In the genomic region with DNA sequence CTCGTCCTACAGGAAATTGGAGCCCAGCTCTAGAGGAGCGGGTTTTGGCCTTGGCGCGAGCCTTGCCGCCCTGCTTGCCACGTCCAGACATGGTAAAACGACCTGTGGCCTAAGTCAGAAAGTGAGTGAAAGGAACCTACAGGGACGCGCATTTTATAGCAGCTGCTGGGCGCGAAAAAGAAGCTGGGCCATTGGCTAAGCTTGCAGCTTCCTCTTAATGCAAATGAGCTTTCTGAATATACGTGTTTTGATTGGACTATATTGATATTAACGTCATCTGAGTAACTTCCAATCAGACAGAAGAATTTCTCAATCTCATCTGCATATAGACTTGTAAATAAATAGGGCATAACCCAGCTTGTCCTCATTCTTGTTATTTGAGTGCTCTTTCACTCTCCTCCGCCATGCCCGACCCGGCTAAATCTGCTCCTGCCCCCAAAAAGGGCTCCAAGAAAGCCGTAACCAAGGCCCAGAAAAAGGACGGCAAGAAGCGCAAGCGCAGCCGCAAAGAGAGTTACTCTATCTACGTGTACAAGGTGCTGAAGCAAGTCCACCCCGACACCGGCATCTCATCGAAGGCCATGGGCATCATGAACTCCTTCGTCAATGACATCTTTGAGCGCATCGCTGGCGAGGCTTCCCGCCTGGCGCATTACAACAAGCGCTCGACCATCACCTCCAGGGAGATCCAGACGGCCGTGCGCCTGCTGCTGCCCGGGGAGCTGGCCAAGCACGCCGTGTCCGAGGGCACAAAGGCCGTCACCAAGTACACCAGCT, we compare ENCODE assay signal across 1 cellular context.
TF ChIP-seq lines count a peak whose summit lies in the region.

No MANE protein-coding gene starts in this region.

TF ChIP-seq in HepG2, 621 proteins besides CTCF, POLR2A, EP300 and RAD21 (continued from another document and continues in another):
- TF ChIP-seq ZSCAN25 (CRISPR knock-in tag; IDR thresholded peaks at IDR 0.05) = peak; percentile 63; the same call in 1 of the 2 replicates
- peak; percentile 90 for TF ChIP-seq ZNF160 (CRISPR knock-in tag; IDR thresholded peaks at IDR 0.05)
- TF ChIP-seq NFYB (CRISPR knock-in tag; IDR thresholded peaks at IDR 0.05) = peak; percentile 91
- TF ChIP-seq, protein P1, sequence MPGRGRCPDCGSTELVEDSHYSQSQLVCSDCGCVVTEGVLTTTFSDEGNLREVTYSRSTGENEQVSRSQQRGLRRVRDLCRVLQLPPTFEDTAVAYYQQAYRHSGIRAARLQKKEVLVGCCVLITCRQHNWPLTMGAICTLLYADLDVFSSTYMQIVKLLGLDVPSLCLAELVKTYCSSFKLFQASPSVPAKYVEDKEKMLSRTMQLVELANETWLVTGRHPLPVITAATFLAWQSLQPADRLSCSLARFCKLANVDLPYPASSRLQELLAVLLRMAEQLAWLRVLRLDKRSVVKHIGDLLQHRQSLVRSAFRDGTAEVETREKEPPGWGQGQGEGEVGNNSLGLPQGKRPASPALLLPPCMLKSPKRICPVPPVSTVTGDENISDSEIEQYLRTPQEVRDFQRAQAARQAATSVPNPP (CRISPR knock-in tag; IDR thresholded peaks at IDR 0.05) = peak; percentile 97
- TF ChIP-seq, protein P2, sequence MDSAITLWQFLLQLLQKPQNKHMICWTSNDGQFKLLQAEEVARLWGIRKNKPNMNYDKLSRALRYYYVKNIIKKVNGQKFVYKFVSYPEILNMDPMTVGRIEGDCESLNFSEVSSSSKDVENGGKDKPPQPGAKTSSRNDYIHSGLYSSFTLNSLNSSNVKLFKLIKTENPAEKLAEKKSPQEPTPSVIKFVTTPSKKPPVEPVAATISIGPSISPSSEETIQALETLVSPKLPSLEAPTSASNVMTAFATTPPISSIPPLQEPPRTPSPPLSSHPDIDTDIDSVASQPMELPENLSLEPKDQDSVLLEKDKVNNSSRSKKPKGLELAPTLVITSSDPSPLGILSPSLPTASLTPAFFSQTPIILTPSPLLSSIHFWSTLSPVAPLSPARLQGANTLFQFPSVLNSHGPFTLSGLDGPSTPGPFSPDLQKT (CRISPR knock-in tag; IDR thresholded peaks at IDR 0.05; ENCODE audit: borderline replicate concordance) = no peak
- no peak for TF ChIP-seq ADNP (CRISPR knock-in tag; IDR thresholded peaks at IDR 0.05)
- no peak for TF ChIP-seq ZNF234 (CRISPR knock-in tag; conservative IDR thresholded peaks at IDR 0.05)
- no peak; the same call in 1 of the 2 replicates for TF ChIP-seq EED (CRISPR knock-in tag; IDR thresholded peaks at IDR 0.05)
- TF ChIP-seq CCAR2 (optimal IDR thresholded peaks at IDR 0.05; ENCODE audit: low read depth, low read length) = peak; percentile 40
- TF ChIP-seq LCORL (IDR thresholded peaks at IDR 0.05) = no peak
- no peak; the same call in 1 of the 2 replicates for TF ChIP-seq LCORL (CRISPR knock-in tag; IDR thresholded peaks at IDR 0.05)
- TF ChIP-seq ZNF883 (CRISPR knock-in tag; IDR thresholded peaks at IDR 0.05; ENCODE audit: not compliant biosample characterization) = no peak
- no peak for TF ChIP-seq NFE2 (CRISPR knock-in tag; IDR thresholded peaks at IDR 0.05)
- peak; percentile 83; the same call in 1 of the 2 replicates for TF ChIP-seq SATB2 (CRISPR knock-in tag; IDR thresholded peaks at IDR 0.05)
- peak; percentile 44 for TF ChIP-seq ZNF652 (CRISPR knock-in tag; IDR thresholded peaks at IDR 0.05; ENCODE audit: borderline replicate concordance, low read depth)
- peak; percentile 96 for TF ChIP-seq ZC3H4 (CRISPR knock-in tag; IDR thresholded peaks at IDR 0.05; ENCODE audit: borderline replicate concordance)
- TF ChIP-seq, protein P3, sequence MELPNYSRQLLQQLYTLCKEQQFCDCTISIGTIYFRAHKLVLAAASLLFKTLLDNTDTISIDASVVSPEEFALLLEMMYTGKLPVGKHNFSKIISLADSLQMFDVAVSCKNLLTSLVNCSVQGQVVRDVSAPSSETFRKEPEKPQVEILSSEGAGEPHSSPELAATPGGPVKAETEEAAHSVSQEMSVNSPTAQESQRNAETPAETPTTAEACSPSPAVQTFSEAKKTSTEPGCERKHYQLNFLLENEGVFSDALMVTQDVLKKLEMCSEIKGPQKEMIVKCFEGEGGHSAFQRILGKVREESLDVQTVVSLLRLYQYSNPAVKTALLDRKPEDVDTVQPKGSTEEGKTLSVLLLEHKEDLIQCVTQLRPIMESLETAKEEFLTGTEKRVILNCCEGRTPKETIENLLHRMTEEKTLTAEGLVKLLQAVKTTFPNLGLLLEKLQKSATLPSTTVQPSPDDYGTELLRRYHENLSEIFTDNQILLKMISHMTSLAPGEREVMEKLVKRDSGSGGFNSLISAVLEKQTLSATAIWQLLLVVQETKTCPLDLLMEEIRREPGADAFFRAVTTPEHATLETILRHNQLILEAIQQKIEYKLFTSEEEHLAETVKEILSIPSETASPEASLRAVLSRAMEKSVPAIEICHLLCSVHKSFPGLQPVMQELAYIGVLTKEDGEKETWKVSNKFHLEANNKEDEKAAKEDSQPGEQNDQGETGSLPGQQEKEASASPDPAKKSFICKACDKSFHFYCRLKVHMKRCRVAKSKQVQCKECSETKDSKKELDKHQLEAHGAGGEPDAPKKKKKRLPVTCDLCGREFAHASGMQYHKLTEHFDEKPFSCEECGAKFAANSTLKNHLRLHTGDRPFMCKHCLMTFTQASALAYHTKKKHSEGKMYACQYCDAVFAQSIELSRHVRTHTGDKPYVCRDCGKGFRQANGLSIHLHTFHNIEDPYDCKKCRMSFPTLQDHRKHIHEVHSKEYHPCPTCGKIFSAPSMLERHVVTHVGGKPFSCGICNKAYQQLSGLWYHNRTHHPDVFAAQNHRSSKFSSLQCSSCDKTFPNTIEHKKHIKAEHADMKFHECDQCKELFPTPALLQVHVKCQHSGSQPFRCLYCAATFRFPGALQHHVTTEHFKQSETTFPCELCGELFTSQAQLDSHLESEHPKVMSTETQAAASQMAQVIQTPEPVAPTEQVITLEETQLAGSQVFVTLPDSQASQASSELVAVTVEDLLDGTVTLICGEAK (IDR thresholded peaks at IDR 0.05) = no peak
- TF ChIP-seq, protein P3 (CRISPR knock-in tag; IDR thresholded peaks at IDR 0.05) = peak; percentile 76
- TF ChIP-seq AKAP8 (CRISPR knock-in tag; IDR thresholded peaks at IDR 0.05) = no peak; the same call in 1 of the 2 replicates
- TF ChIP-seq HOXA9 (CRISPR knock-in tag; IDR thresholded peaks at IDR 0.05; ENCODE audit: borderline replicate concordance) = no peak; the same call in none of the 2 replicates
- TF ChIP-seq, protein P4, sequence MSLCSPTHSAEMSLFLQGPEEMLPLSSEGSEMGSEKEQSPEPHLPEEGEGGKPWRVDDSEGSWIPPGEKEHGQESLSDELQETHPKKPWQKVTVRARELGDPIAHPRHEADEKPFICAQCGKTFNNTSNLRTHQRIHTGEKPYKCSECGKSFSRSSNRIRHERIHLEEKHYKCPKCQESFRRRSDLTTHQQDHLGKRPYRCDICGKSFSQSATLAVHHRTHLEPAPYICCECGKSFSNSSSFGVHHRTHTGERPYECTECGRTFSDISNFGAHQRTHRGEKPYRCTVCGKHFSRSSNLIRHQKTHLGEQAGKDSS (CRISPR knock-in tag; IDR thresholded peaks at IDR 0.05; ENCODE audit: borderline replicate concordance, low read depth) = peak; percentile 78
- no peak; the same call in 1 of the 2 replicates for TF ChIP-seq NR2F2 (IDR thresholded peaks at IDR 0.05; ENCODE audit: borderline replicate concordance, low read depth)
- TF ChIP-seq HNRNPK (IDR thresholded peaks at IDR 0.05; ENCODE audit: low read depth, low read length, poor library complexity, severe bottlenecking) = no peak
- TF ChIP-seq, protein P5, sequence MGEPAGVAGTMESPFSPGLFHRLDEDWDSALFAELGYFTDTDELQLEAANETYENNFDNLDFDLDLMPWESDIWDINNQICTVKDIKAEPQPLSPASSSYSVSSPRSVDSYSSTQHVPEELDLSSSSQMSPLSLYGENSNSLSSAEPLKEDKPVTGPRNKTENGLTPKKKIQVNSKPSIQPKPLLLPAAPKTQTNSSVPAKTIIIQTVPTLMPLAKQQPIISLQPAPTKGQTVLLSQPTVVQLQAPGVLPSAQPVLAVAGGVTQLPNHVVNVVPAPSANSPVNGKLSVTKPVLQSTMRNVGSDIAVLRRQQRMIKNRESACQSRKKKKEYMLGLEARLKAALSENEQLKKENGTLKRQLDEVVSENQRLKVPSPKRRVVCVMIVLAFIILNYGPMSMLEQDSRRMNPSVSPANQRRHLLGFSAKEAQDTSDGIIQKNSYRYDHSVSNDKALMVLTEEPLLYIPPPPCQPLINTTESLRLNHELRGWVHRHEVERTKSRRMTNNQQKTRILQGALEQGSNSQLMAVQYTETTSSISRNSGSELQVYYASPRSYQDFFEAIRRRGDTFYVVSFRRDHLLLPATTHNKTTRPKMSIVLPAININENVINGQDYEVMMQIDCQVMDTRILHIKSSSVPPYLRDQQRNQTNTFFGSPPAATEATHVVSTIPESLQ (CRISPR knock-in tag; conservative IDR thresholded peaks at IDR 0.05) = peak; percentile 98
- TF ChIP-seq PHF21A (CRISPR knock-in tag; IDR thresholded peaks at IDR 0.05) = peak; percentile 83
- TF ChIP-seq THYN1 (CRISPR knock-in tag; IDR thresholded peaks at IDR 0.05; ENCODE audit: borderline replicate concordance, low read depth) = 0 out of 2 replicates have a peak, but pooled peaks have one; percentile 27
- TF ChIP-seq, protein P6, sequence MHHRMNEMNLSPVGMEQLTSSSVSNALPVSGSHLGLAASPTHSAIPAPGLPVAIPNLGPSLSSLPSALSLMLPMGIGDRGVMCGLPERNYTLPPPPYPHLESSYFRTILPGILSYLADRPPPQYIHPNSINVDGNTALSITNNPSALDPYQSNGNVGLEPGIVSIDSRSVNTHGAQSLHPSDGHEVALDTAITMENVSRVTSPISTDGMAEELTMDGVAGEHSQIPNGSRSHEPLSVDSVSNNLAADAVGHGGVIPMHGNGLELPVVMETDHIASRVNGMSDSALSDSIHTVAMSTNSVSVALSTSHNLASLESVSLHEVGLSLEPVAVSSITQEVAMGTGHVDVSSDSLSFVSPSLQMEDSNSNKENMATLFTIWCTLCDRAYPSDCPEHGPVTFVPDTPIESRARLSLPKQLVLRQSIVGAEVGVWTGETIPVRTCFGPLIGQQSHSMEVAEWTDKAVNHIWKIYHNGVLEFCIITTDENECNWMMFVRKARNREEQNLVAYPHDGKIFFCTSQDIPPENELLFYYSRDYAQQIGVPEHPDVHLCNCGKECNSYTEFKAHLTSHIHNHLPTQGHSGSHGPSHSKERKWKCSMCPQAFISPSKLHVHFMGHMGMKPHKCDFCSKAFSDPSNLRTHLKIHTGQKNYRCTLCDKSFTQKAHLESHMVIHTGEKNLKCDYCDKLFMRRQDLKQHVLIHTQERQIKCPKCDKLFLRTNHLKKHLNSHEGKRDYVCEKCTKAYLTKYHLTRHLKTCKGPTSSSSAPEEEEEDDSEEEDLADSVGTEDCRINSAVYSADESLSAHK (CRISPR knock-in tag; IDR thresholded peaks at IDR 0.05; ENCODE audit: borderline replicate concordance) = peak; percentile 87
- TF ChIP-seq, protein P7, sequence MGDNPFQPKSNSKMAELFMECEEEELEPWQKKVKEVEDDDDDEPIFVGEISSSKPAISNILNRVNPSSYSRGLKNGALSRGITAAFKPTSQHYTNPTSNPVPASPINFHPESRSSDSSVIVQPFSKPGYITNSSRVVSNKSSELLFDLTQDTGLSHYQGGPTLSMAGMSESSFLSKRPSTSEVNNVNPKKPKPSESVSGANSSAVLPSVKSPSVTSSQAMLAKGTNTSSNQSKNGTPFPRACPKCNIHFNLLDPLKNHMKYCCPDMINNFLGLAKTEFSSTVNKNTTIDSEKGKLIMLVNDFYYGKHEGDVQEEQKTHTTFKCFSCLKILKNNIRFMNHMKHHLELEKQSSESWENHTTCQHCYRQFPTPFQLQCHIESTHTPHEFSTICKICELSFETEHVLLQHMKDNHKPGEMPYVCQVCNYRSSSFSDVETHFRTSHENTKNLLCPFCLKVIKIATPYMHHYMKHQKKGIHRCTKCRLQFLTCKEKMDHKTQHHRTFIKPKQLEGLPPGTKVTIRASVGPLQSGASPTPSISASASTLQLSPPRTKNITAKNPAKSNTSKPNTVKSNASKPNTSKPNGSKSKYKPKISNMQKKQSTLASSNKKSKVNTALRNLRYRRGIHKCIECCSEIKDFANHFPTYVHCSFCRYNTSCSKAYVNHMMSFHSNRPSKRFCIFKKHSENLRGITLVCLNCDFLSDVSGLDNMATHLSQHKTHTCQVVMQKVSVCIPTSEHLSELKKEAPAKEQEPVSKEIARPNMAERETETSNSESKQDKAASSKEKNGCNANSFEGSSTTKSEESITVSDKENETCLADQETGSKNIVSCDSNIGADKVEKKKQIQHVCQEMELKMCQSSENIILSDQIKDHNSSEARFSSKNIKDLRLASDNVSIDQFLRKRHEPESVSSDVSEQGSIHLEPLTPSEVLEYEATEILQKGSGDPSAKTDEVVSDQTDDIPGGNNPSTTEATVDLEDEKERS (CRISPR knock-in tag; IDR thresholded peaks at IDR 0.05) = peak; percentile 86
- TF ChIP-seq SIX4 (CRISPR knock-in tag; IDR thresholded peaks at IDR 0.05) = peak; percentile 77
- TF ChIP-seq GATA4 (IDR thresholded peaks at IDR 0.05; ENCODE audit: borderline replicate concordance, low read depth) = peak; percentile 94
- peak; percentile 29; the same call in 1 of the 2 replicates for TF ChIP-seq JDP2 (CRISPR knock-in tag; IDR thresholded peaks at IDR 0.05; ENCODE audit: borderline replicate concordance)
- no peak for TF ChIP-seq ZNF570 (CRISPR knock-in tag; IDR thresholded peaks at IDR 0.05; ENCODE audit: borderline replicate concordance)
